In genomic region chr15:73052679-73053397, GRCh38 we compare ENCODE assay signal across 8 cellular contexts. TPM values are rescaled to one million over a fixed set of nuclear protein-coding genes. Genes with fewer than 3 reads are reported as not detected.
DNase-seq lines count a peak whose midpoint lies in the region; ATAC-seq and TF ChIP-seq lines count a peak whose summit lies in the region.

No MANE protein-coding gene starts in this region.

- peaks cover 12% of the 10 kb centered on the region for H3K4me1 Mint-ChIP-seq in activated CD4-positive, alpha-beta T cell treated with anti-CD3 and anti-CD28 coated beads, Interleukin-2, amount 10 ng/mL, durations not matched to agents 7 days and 5 days

- no peaks in the 10 kb centered on the region for H3K27me3 ChIP-seq in effector memory CD4-positive, alpha-beta T cell (replicated peaks; ENCODE audit: control insufficient read depth, insufficient read depth, low read length, poor library complexity, severe bottlenecking)
- H3K27me3 ChIP-seq in lower lobe of right lung (ENCODE audit: low read depth) = no peaks in the 10 kb centered on the region

- CTCF ChIA-PET in activated CD4-positive, alpha-beta T cell treated with anti-CD3 and anti-CD28 coated beads, Interleukin-2, amount 10 ng/mL, durations not matched to agents 7 days and 5 days (lab: Charles Lee) = no interaction called here

- H3K4me3 ChIP-seq in HFF-Myc (replicated peaks; ENCODE audit: low read depth, low read length) (peak overlapping the region; percentile 42), lower lobe of right lung (peak overlapping the region; percentile 72)
- H3K4me3 ChIP-seq in effector memory CD4-positive, alpha-beta T cell (ENCODE audit: insufficient read depth, low read depth, low read length, poor library complexity, severe bottlenecking) = peak overlapping the region; percentile 70

- intact Hi-C loops in lower lobe of right lung (cut with DNase I) = no loop called here

- no peak for TF ChIP-seq CTCF in HFF-Myc (IDR thresholded peaks at IDR 0.05; ENCODE audit: low read depth, low read length, missing control alignments)
- peak; percentile 42 for TF ChIP-seq CTCF in lower lobe of right lung (IDR thresholded peaks at IDR 0.05)

- H3K36me3 ChIP-seq in effector memory CD4-positive, alpha-beta T cell (ENCODE audit: control insufficient read depth, insufficient read depth, low read length) = no peaks in the 10 kb centered on the region
- H3K36me3 ChIP-seq in lower lobe of right lung = no peaks in the 10 kb centered on the region

- no peaks in the 10 kb centered on the region for H3K9me3 Mint-ChIP-seq in activated CD4-positive, alpha-beta T cell treated with anti-CD3 and anti-CD28 coated beads, Interleukin-2, amount 10 ng/mL, durations not matched to agents 7 days and 5 days

- peak; percentile 9 for DNase-seq in EH (ENCODE audit: low read depth)
- no peak for DNase-seq in HFF-Myc (ENCODE audit: extremely low read depth, low read depth)
- DNase-seq in NCI-H2171 treated with DMSO at 0.1 percent for 48 hours (lab: John Stamatoyannopoulos, UW) = peak; percentile 93
- peak; percentile 16 for DNase-seq in activated CD4-positive, alpha-beta T cell treated with anti-CD3 and anti-CD28 coated beads, Interleukin-2, amount 10 ng/mL, durations not matched to agents 7 days and 5 days
- DNase-seq in effector memory CD4-positive, alpha-beta T cell = peak; percentile 3 to 23 (median 14)
- DNase-seq in lower lobe of right lung = peak; percentile 49
- DNase-seq in stimulated activated CD8-positive, alpha-beta memory T cell treated with anti-CD3 and anti-CD28 coated beads, Interleukin-15, amount 100 ng/mL, for 24 hours (ENCODE audit: low read depth) = peak; percentile 2

- peak overlapping the region; percentile 47 for H3K27ac Mint-ChIP-seq in activated CD4-positive, alpha-beta T cell treated with anti-CD3 and anti-CD28 coated beads, Interleukin-2, amount 10 ng/mL, durations not matched to agents 7 days and 5 days

- H3K27me3 Mint-ChIP-seq in activated CD4-positive, alpha-beta T cell treated with anti-CD3 and anti-CD28 coated beads, Interleukin-2, amount 10 ng/mL, durations not matched to agents 7 days and 5 days = peaks cover 33% of the 10 kb centered on the region

- no peaks in the 10 kb centered on the region for H3K36me3 Mint-ChIP-seq in activated CD4-positive, alpha-beta T cell treated with anti-CD3 and anti-CD28 coated beads, Interleukin-2, amount 10 ng/mL, durations not matched to agents 7 days and 5 days (ENCODE audit: low read depth)

- H3K4me3 Mint-ChIP-seq in activated CD4-positive, alpha-beta T cell treated with anti-CD3 and anti-CD28 coated beads, Interleukin-2, amount 10 ng/mL, durations not matched to agents 7 days and 5 days = peak overlapping the region; percentile 67

- ATAC-seq in lower lobe of right lung (peak; percentile 64 to 65), GM18870 (IDR thresholded peaks at IDR 0.05; ENCODE audit: unreplicated experiment) (no peak)

- H3K9me3 ChIP-seq in effector memory CD4-positive, alpha-beta T cell (ENCODE audit: control insufficient read depth, low read length) = no peaks in the 10 kb centered on the region
- no peaks in the 10 kb centered on the region for H3K9me3 ChIP-seq in lower lobe of right lung

- peak overlapping the region; percentile 62 for H3K27ac ChIP-seq in effector memory CD4-positive, alpha-beta T cell (ENCODE audit: insufficient read depth, low read length, poor library complexity, severe bottlenecking)
- H3K27ac ChIP-seq in lower lobe of right lung = peak overlapping the region; percentile 71

- peaks cover 7% of the 10 kb centered on the region for H3K4me1 ChIP-seq in effector memory CD4-positive, alpha-beta T cell (ENCODE audit: control insufficient read depth, insufficient read depth, low read length, poor library complexity, severe bottlenecking)
- H3K4me1 ChIP-seq in lower lobe of right lung = peaks cover 26% of the 10 kb centered on the region

- POLR2A ChIA-PET in activated CD4-positive, alpha-beta T cell treated with anti-CD3 and anti-CD28 coated beads, Interleukin-2, amount 10 ng/mL, durations not matched to agents 7 days and 5 days (lab: Charles Lee) = no interaction called here

RNA-seq across cellular contexts. Expression of gene NEO1, which starts 0.6 kb away (rescaled TPM):
- 1 to 10 TPM; 4.3 to 5.8 TPM for total RNA-seq in activated CD4-positive, alpha-beta T cell treated with anti-CD3 and anti-CD28 coated beads, Interleukin-2, amount 10 ng/mL, durations not matched to agents 7 days and 5 days
- total RNA-seq in lower lobe of right lung = 37.8 TPM
